10 cellular contexts compared by ENCODE assay signal in genomic region chr21:44965251-44966022, GRCh38. TPM values are rescaled to one million over a fixed set of nuclear protein-coding genes. Genes with fewer than 3 reads are reported as not detected.
A peak's percentile ranks its signal among the peaks of the same experiment; 100 is the strongest.
DNase-seq lines count a peak whose midpoint lies in the region; ATAC-seq and TF ChIP-seq lines count a peak whose summit lies in the region.
"Had no signal": no experiment of that assay in that cellular context is flagged by ENCODE, and none has a peak within 500 bp of the region (broad histone marks: within the 10 kb centered on the region; RNA-seq: fewer than 3 reads in every experiment).

No MANE protein-coding gene starts in this region.

- H3K36me3 Mint-ChIP-seq in activated naive CD4-positive, alpha-beta T cell treated with anti-CD3 and anti-CD28 coated beads for 36 hours (ENCODE audit: low read depth): peaks cover 18% of the 10 kb centered on the region

- H3K4me3 ChIP-seq in right cardiac atrium (ENCODE audit: low read length) (no peak overlapping the region), thoracic aorta (no peak overlapping the region), vagina (no peak overlapping the region)
- H3K4me3 ChIP-seq: adrenal gland had no signal

- WGBS in right cardiac atrium: 85% methylated on average over 17 of the region's 17 CpGs

- TF ChIP-seq CTCF in thoracic aorta (IDR thresholded peaks at IDR 0.05) (no peak), vagina (IDR thresholded peaks at IDR 0.05) (no peak)

- H3K36me3 ChIP-seq in thoracic aorta (peaks cover 6% of the 10 kb centered on the region), vagina (peaks cover 0 to 8% of the 10 kb centered on the region in 2 donors)

- no peak overlapping the region for H3K27ac Mint-ChIP-seq in activated naive CD4-positive, alpha-beta T cell treated with anti-CD3 and anti-CD28 coated beads for 36 hours

- no peak for TF ChIP-seq POLR2A in vagina (IDR thresholded peaks at IDR 0.05)

- no peaks in the 10 kb centered on the region for H3K27me3 ChIP-seq in right cardiac atrium (ENCODE audit: control insufficient read depth, insufficient read depth)
- no peaks in the 10 kb centered on the region for H3K27me3 ChIP-seq in thoracic aorta (replicated peaks; ENCODE audit: insufficient read depth)
- no peaks in the 10 kb centered on the region for H3K27me3 ChIP-seq in vagina
- H3K27me3 ChIP-seq: adrenal gland had no signal

- H3K27me3 Mint-ChIP-seq in activated naive CD4-positive, alpha-beta T cell treated with anti-CD3 and anti-CD28 coated beads for 36 hours (ENCODE audit: low read depth): no peaks in the 10 kb centered on the region

- H3K27ac ChIP-seq in right cardiac atrium (ENCODE audit: low read length) (no peak overlapping the region), thoracic aorta (peak overlapping the region; percentile 70 to 94), vagina (no peak overlapping the region)
- H3K27ac ChIP-seq: adrenal gland, C4-2B had no signal

- H3K4me1 ChIP-seq in right cardiac atrium (ENCODE audit: control insufficient read depth, insufficient read depth, low read length): no peaks in the 10 kb centered on the region
- peaks cover 53 to 78% of the 10 kb centered on the region in 2 donors for H3K4me1 ChIP-seq in thoracic aorta (ENCODE audit: control insufficient read depth in 1 of 2, low read depth in 2 of 2)
- peaks cover 23% of the 10 kb centered on the region for H3K4me1 ChIP-seq in vagina

- intact Hi-C loops in activated naive CD4-positive, alpha-beta T cell treated with anti-CD3 and anti-CD28 coated beads for 36 hours (cut with micrococcal nuclease): no loop called here
- intact Hi-C loops in right cardiac atrium (cut with DNase I): loop anchor here in 1 of 4 donors (10.0 kb wide), 2 partner anchors 49 to 109 kb away; partner anchors contain the start of gene ADARB1
- intact Hi-C loops in vagina (cut with DNase I): no loop called here

- H3K9me3 Mint-ChIP-seq in activated naive CD4-positive, alpha-beta T cell treated with anti-CD3 and anti-CD28 coated beads for 36 hours: no peaks in the 10 kb centered on the region

- no peak for ATAC-seq in right cardiac atrium
- no peak for ATAC-seq in thoracic aorta (ENCODE audit: insufficient number of reproducible peaks, low FRiP score, low read depth)
- no peak for ATAC-seq in GM21526 (IDR thresholded peaks at IDR 0.05; ENCODE audit: low FRiP score, unreplicated experiment)

- CTCF ChIA-PET in activated naive CD4-positive, alpha-beta T cell treated with anti-CD3 and anti-CD28 coated beads for 36 hours (lab: Charles Lee): interaction anchor here (0.7 to 2.4 kb wide), 5 partner anchors 16 to 173 kb away, joined by 4 to 12 read pairs (median 4); no protein-coding TSS in a partner anchor

- H3K4me3 Mint-ChIP-seq in activated naive CD4-positive, alpha-beta T cell treated with anti-CD3 and anti-CD28 coated beads for 36 hours: no peak overlapping the region

- peaks cover 42% of the 10 kb centered on the region for H3K4me1 Mint-ChIP-seq in activated naive CD4-positive, alpha-beta T cell treated with anti-CD3 and anti-CD28 coated beads for 36 hours (ENCODE audit: low read depth)

- no peaks in the 10 kb centered on the region for H3K9me3 ChIP-seq in right cardiac atrium (ENCODE audit: control insufficient read depth, low read length)
- no peaks in the 10 kb centered on the region for H3K9me3 ChIP-seq in thoracic aorta
- no peaks in the 10 kb centered on the region for H3K9me3 ChIP-seq in vagina
- H3K9me3 ChIP-seq: adrenal gland had no signal

- DNase-seq in activated naive CD4-positive, alpha-beta T cell treated with anti-CD3 and anti-CD28 coated beads for 36 hours: peak; percentile 27
- DNase-seq in activated naive CD4-positive, alpha-beta T cell treated with anti-CD3 and anti-CD28 coated beads, Interleukin-2, amount 50 U/mL, for 16 hours: no peak
- DNase-seq in activated CD4-positive, alpha-beta T cell treated with anti-CD3 and anti-CD28 coated beads, Interleukin-2, amount 50 U/mL, for 48 hours: peak; percentile 38 to 51
- DNase-seq in right cardiac atrium: peak; percentile 7 to 47 (median 43)
- no peak for DNase-seq in thoracic aorta (ENCODE audit: low spot score)
- DNase-seq in vagina (ENCODE audit: extremely low spot score in 2 of 2): no peak
- DNase-seq in activated CD4-positive, CD25-positive, alpha-beta regulatory T cell (lab: John Stamatoyannopoulos, UW): no peak
- DNase-seq: adrenal gland had no signal

RNA-seq across cellular contexts. Expression of gene SLX9, which starts 25.6 kb away (rescaled TPM):
- total RNA-seq in activated naive CD4-positive, alpha-beta T cell treated with anti-CD3 and anti-CD28 coated beads for 36 hours: 10 to 100 TPM; 61.8 to 63.4 TPM
- total RNA-seq in right cardiac atrium: 10 to 100 TPM; 19.2 to 26.5 (median 24.1) TPM
- 25.1 TPM for polyA plus RNA-seq in right cardiac atrium
- 10 to 100 TPM in 1 of 2 donors, 1 to 10 TPM in 1; 5.9 to 10.6 TPM for total RNA-seq in thoracic aorta
- 8.3 TPM for total RNA-seq in vagina

RNA-seq across cellular contexts. Expression of gene ITGB2, which starts 44.7 kb away (rescaled TPM):
- 100 to 1,000 TPM; 182 to 185 TPM for total RNA-seq in activated naive CD4-positive, alpha-beta T cell treated with anti-CD3 and anti-CD28 coated beads for 36 hours
- total RNA-seq in right cardiac atrium (10 to 100 TPM; 19.1 to 46.5 (median 33.7) TPM), thoracic aorta (100 to 1,000 TPM; 161 to 166 TPM), vagina (35.1 TPM)
- polyA plus RNA-seq in right cardiac atrium: 11.9 TPM

Comparison
In these comparisons a context has a peak if more than half of its experiments do, and no peak if none do; other contexts are left out.
1. DNase-seq: peak in activated naive CD4-positive, alpha-beta T cell treated with anti-CD3 and anti-CD28 coated beads for 36 hours (single experiment), activated CD4-positive, alpha-beta T cell treated with anti-CD3 and anti-CD28 coated beads, Interleukin-2, amount 50 U/mL, for 48 hours (2 of 2) and right cardiac atrium (3 of 3); none in activated naive CD4-positive, alpha-beta T cell treated with anti-CD3 and anti-CD28 coated beads, Interleukin-2, amount 50 U/mL, for 16 hours (single experiment), thoracic aorta (single experiment), vagina (0 of 2) and activated CD4-positive, CD25-positive, alpha-beta regulatory T cell (0 of 4).
2. H3K27ac ChIP-seq: peak in thoracic aorta (2 of 2); none in right cardiac atrium (single experiment) and vagina (single experiment).